Comparison of ENCODE assay signal across 7 cellular contexts in genomic region chr6:44630125-44631028, GRCh38.
A peak's percentile ranks its signal among the peaks of the same experiment; 100 is the strongest.
DNase-seq lines count a peak whose midpoint lies in the region; ATAC-seq lines count a peak whose summit lies in the region.

No MANE protein-coding gene starts in this region.

- DNase-seq in GM03348 (ENCODE audit: low spot score) = peak; percentile 94
- peak; percentile 18 for DNase-seq in Jurkat, Clone E6-1 (ENCODE audit: low read depth, low spot score)
- peak; percentile 73 to 79 for DNase-seq in SJSA1 (ENCODE audit: low read depth in 1 of 2, low spot score in 2 of 2)
- peak; percentile 30 for DNase-seq in cerebellar cortex (ENCODE audit: low spot score)
- DNase-seq in lung microvascular endothelial cell (ENCODE audit: low read depth in 2 of 2) = peak; percentile 33 to 50
- DNase-seq in cerebellar nuclear complex (lab: John Stamatoyannopoulos, UW) = no peak

- H3K9me3 ChIP-seq in SJSA1 (replicated peaks) = no peaks in the 10 kb centered on the region

- H3K4me3 ChIP-seq in Jurkat, Clone E6-1 (ENCODE audit: low read length) = no peak overlapping the region
- no peak overlapping the region for H3K4me3 ChIP-seq in SJSA1

- H3K27me3 ChIP-seq in SJSA1 (replicated peaks) = no peaks in the 10 kb centered on the region

- peaks cover 35% of the 10 kb centered on the region for H3K4me1 ChIP-seq in SJSA1 (replicated peaks)

- no peaks in the 10 kb centered on the region for H3K36me3 ChIP-seq in SJSA1

- ATAC-seq in HG03175 (IDR thresholded peaks at IDR 0.05; ENCODE audit: unreplicated experiment) = no peak

- no peak overlapping the region for H3K27ac ChIP-seq in SJSA1

Comparison
In these comparisons a context has a peak if more than half of its experiments do, and no peak if none do; other contexts are left out.
1. DNase-seq: peak in GM03348 (single experiment), Jurkat, Clone E6-1 (single experiment), SJSA1 (2 of 2), cerebellar cortex (single experiment) and lung microvascular endothelial cell (2 of 2); none in cerebellar nuclear complex (0 of 2).